In genomic region chr1:228647523-228648444, GRCh38 we compare ENCODE assay signal across 8 cellular contexts.
DNase-seq lines count a peak whose midpoint lies in the region; ATAC-seq, FAIRE-seq and TF ChIP-seq lines count a peak whose summit lies in the region.

No MANE protein-coding gene starts in this region.

- peaks cover 61% of the 10 kb centered on the region for H3K27me3 Mint-ChIP-seq in brain

- H3K4me3 Mint-ChIP-seq in brain: peak overlapping the region; percentile 88 to 94 (median 92)

- H3K36me3 Mint-ChIP-seq in brain: peaks cover 4% of the 10 kb centered on the region

- DNase-seq in DMS 273 treated with DMSO at 0.1 percent for 48 hours (lab: John Stamatoyannopoulos, UW) (peak; percentile 74), Panc1 (ENCODE audit: low read depth, low spot score) (peak; percentile 76), keratinocyte (ENCODE audit: low read depth, low spot score) (peak; percentile 42), hippocampal formation (lab: John Stamatoyannopoulos, UW) (no peak)
- peak; percentile 10 to 15 for DNase-seq in stimulated activated CD4-positive, alpha-beta T cell treated with anti-CD3 and anti-CD28 coated beads, Interleukin-4, amount 100 ng/mL, for 48 hours (ENCODE audit: low read depth in 2 of 2)

- peak; percentile 26 for FAIRE-seq in keratinocyte (lab: Jason Lieb, UNC)

- H3K9ac ChIP-seq in HUES64 (ENCODE audit: low read depth, low read length) (0 out of 2 replicates have a peak overlapping the region, but pooled peaks have one; percentile 4), keratinocyte (ENCODE audit: control insufficient read depth, extremely low read depth, insufficient read depth, low read length) (peak overlapping the region; percentile 75)

- no peak for TF ChIP-seq CTCF in Panc1 (IDR thresholded peaks at IDR 0.05)
- no peak for TF ChIP-seq CTCF in brain (conservative IDR thresholded peaks at IDR 0.05)
- TF ChIP-seq CTCF in keratinocyte (optimal IDR thresholded peaks at IDR 0.05 in 1 of 3, IDR thresholded peaks at IDR 0.05 in 1 of 3, conservative IDR thresholded peaks at IDR 0.05 in 1 of 3; ENCODE audit: extremely low read depth in 1 of 3, insufficient read depth in 2 of 3, low read length in 3 of 3): peak in 1 of 3 experiments; percentile 5

- CTCF ChIA-PET in Panc1 (lab: Charles Lee): interaction anchor here (0.5 kb wide), 1 partner anchor 12 kb away, joined by 3 read pairs; no protein-coding TSS in a partner anchor

- dilution Hi-C loops in keratinocyte (cut with MboI; ENCODE audit: extremely low pct_ligation_motif_present, low sequenced_read_pairs): no loop called here

- H3K36me3 ChIP-seq in HUES64 (ENCODE audit: insufficient read depth, low read length) (no peaks in the 10 kb centered on the region), Panc1 (ENCODE audit: control insufficient read depth, insufficient read depth, low read length) (no peaks in the 10 kb centered on the region), keratinocyte (ENCODE audit: control insufficient read depth in 2 of 2, extremely low read depth in 1 of 2, insufficient read depth in 2 of 2, low read length in 2 of 2) (no peaks in the 10 kb centered on the region)

- ATAC-seq in Panc1 (peak; percentile 87), HG02763 (IDR thresholded peaks at IDR 0.05; ENCODE audit: unreplicated experiment) (no peak)

- in situ Hi-C loops in Panc1 (cut with HindIII; ENCODE audit: low pct_unique_long_range_greater_than_20kb, low sequenced_read_pairs): no loop called here

- H3K79me2 ChIP-seq in keratinocyte (ENCODE audit: control insufficient read depth, insufficient read depth, low read length): peaks cover 15% of the 10 kb centered on the region

- H3K27ac Mint-ChIP-seq in brain: peak overlapping the region; percentile 55 to 91 (median 69)

- intact Hi-C loops in Panc1 (cut with micrococcal nuclease; ENCODE audit: unreplicated experiment): no loop called here

- no peaks in the 10 kb centered on the region for H3K9me1 ChIP-seq in keratinocyte (ENCODE audit: control insufficient read depth, extremely low read depth, insufficient read depth, low read length)

- H2AFZ ChIP-seq in keratinocyte (ENCODE audit: control insufficient read depth, low read length): peak overlapping the region; percentile 98

- H4K20me1 ChIP-seq in keratinocyte (ENCODE audit: control insufficient read depth, extremely low read depth, insufficient read depth, low read length): no peaks in the 10 kb centered on the region

- H3K4me3 ChIP-seq in HUES64 (ENCODE audit: low read length) (peak overlapping the region; percentile 67), Panc1 (ENCODE audit: low read depth in 2 of 2, low read length in 2 of 2) (peak overlapping the region; percentile 51 to 95), keratinocyte (ENCODE audit: control insufficient read depth in 2 of 3, extremely low read depth in 1 of 3, insufficient read depth in 2 of 3, low read depth in 1 of 3, low read length in 3 of 3) (peak overlapping the region; percentile 46 to 82 (median 70))

- H3K27ac ChIP-seq in HUES64 (ENCODE audit: low read depth, low read length) (no peak overlapping the region), Panc1 (ENCODE audit: low read length) (peak overlapping the region; percentile 96), keratinocyte (ENCODE audit: control insufficient read depth, insufficient read depth, low read length) (peak overlapping the region; percentile 71)

- POLR2A ChIA-PET in Panc1 (lab: Charles Lee): no interaction called here

- H3K9me3 ChIP-seq in HUES64 (ENCODE audit: insufficient read depth, low read depth, low read length): no peaks in the 10 kb centered on the region
- no peaks in the 10 kb centered on the region for H3K9me3 ChIP-seq in Panc1 (ENCODE audit: control insufficient read depth, insufficient read depth, low read depth, low read length)
- H3K9me3 ChIP-seq in keratinocyte (ENCODE audit: control insufficient read depth, low read depth, low read length): no peaks in the 10 kb centered on the region

- under 1% methylated on average over 67 of the region's 67 CpGs for WGBS in HUES64

- H3K4me1 Mint-ChIP-seq in brain: peaks cover 33% of the 10 kb centered on the region

- H3K4me1 ChIP-seq in HUES64 (ENCODE audit: insufficient read depth, low read length): no peaks in the 10 kb centered on the region
- peaks cover 5% of the 10 kb centered on the region; the same call in 1 of the 2 replicates for H3K4me1 ChIP-seq in Panc1 (ENCODE audit: control insufficient read depth, insufficient read depth, low read length)
- peaks cover 12% of the 10 kb centered on the region for H3K4me1 ChIP-seq in keratinocyte (ENCODE audit: control insufficient read depth, extremely low read depth, insufficient read depth, low read length)

- peaks cover 0 to 13% (median 4%) of the 10 kb centered on the region in 5 experiments for H3K9me3 Mint-ChIP-seq in brain

- H3K4me2 ChIP-seq in keratinocyte (ENCODE audit: control insufficient read depth, extremely low read depth, insufficient read depth, low read depth, low read length): peak overlapping the region; percentile 86

- TSS peak; percentile 93 for BruUV-seq in Panc1 (replicated peaks; lab: Mats Ljungman, UMichigan)

- H3K27me3 ChIP-seq in HUES64 (ENCODE audit: insufficient read depth, low read length) (peaks cover 58% of the 10 kb centered on the region), Panc1 (ENCODE audit: control insufficient read depth, insufficient read depth, low read length) (no peaks in the 10 kb centered on the region), keratinocyte (ENCODE audit: control insufficient read depth, extremely low read depth, insufficient read depth, low read length) (no peaks in the 10 kb centered on the region)

Comparison
In these comparisons a context has a peak if more than half of its experiments do, and no peak if none do; other contexts are left out.
1. DNase-seq: peak in DMS 273 treated with DMSO at 0.1 percent for 48 hours (single experiment), Panc1 (single experiment), keratinocyte (single experiment) and stimulated activated CD4-positive, alpha-beta T cell treated with anti-CD3 and anti-CD28 coated beads, Interleukin-4, amount 100 ng/mL, for 48 hours (2 of 2); none in hippocampal formation (0 of 2).
2. Peak in every context shown above with its lines, with median percentiles within 50 percentile points of each other: H3K4me3 ChIP-seq.